Comparison of ENCODE assay signal across 16 cellular contexts in the genomic region with DNA sequence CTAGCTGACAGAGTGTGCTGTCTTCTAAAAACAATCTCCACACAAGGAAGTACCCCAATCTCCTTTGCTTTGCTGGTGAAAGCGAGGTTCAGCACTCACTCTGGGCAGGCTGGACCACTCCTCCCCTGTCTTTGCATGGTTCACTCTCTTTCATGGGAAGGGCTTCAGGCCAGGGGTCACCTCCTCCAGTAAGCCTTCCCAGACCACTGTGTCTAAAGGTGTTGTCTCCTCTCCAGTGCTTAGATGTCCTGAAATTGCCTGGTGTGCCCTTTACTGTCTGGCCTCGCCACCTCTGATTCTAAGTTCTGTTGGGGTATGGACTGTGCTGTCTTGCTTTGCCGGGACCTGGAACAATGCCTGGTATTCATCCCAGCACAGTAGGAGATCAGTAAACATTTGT.
"Had no signal": no experiment of that assay in that cellular context is flagged by ENCODE, and none has a peak within 500 bp of the region (broad histone marks: within the 10 kb centered on the region; RNA-seq: fewer than 3 reads in every experiment).

No MANE protein-coding gene starts in this region.

- H3K27me3 ChIP-seq: body of pancreas, sigmoid colon, transverse colon had no signal

- H3K27me3 Mint-ChIP-seq: activated B cell treated with CpG ODN at 0.5 μM for 24 hours; activated CD4-positive, alpha-beta T cell treated with anti-CD3 and anti-CD28 coated beads, Interleukin-2, amount 10 ng/mL, durations not matched to agents 24 days and 14 days; effector memory CD8-positive, alpha-beta T cell had no signal

- H3K4me3 Mint-ChIP-seq: activated B cell treated with CpG ODN at 0.5 μM for 24 hours; activated CD4-positive, alpha-beta T cell treated with anti-CD3 and anti-CD28 coated beads, Interleukin-2, amount 10 ng/mL, durations not matched to agents 24 days and 14 days; effector memory CD8-positive, alpha-beta T cell; nephron progenitor cell had no signal

- H3K4me1 Mint-ChIP-seq: activated CD4-positive, alpha-beta T cell treated with anti-CD3 and anti-CD28 coated beads, Interleukin-2, amount 10 ng/mL, durations not matched to agents 24 days and 14 days had no signal

- H3K9me3 ChIP-seq: body of pancreas, sigmoid colon, transverse colon had no signal

- ATAC-seq: body of pancreas; effector memory CD8-positive, alpha-beta T cell had no signal

- H3K9me3 Mint-ChIP-seq: activated B cell treated with CpG ODN at 0.5 μM for 24 hours; activated CD4-positive, alpha-beta T cell treated with anti-CD3 and anti-CD28 coated beads, Interleukin-2, amount 10 ng/mL, durations not matched to agents 24 days and 14 days; effector memory CD8-positive, alpha-beta T cell; nephron progenitor cell had no signal

- H3K4me3 ChIP-seq: body of pancreas, sigmoid colon, transverse colon had no signal

- H3K27ac ChIP-seq: body of pancreas, epithelial cell of prostate, transverse colon had no signal

- DNase-seq: activated B cell treated with CpG ODN at 0.5 μM for 24 hours; activated CD4-positive, alpha-beta T cell treated with anti-CD3 and anti-CD28 coated beads, Interleukin-2, amount 10 ng/mL, durations not matched to agents 24 days and 14 days; activated naive CD4-positive, alpha-beta T cell treated with anti-CD3 and anti-CD28 coated beads, Interleukin-2, amount 50 U/mL, for 16 hours; activated T-cell treated with anti-CD3 and anti-CD28 coated beads for 4 hours; body of pancreas; central memory CD4-positive, alpha-beta T cell; cortex of kidney; effector memory CD8-positive, alpha-beta T cell; hippocampal formation; nephron progenitor cell; sigmoid colon; stimulated activated CD4-positive, alpha-beta T cell treated with anti-CD3 and anti-CD28 coated beads, Interleukin-2, amount 100 ng/mL, for 24 hours; stimulated activated naive CD4-positive, alpha-beta T cell; substantia nigra; transverse colon had no signal

- H3K27ac Mint-ChIP-seq: activated B cell treated with CpG ODN at 0.5 μM for 24 hours; activated CD4-positive, alpha-beta T cell treated with anti-CD3 and anti-CD28 coated beads, Interleukin-2, amount 10 ng/mL, durations not matched to agents 24 days and 14 days; effector memory CD8-positive, alpha-beta T cell; nephron progenitor cell had no signal

- H3K36me3 ChIP-seq: sigmoid colon had no signal
